In genomic region chr3:157335677-157336076, GRCh38 we compare ENCODE assay signal across 1 cellular context.
TF ChIP-seq lines count a peak whose summit lies in the region.

No MANE protein-coding gene starts in this region.

TF ChIP-seq in SK-N-SH, 30 proteins besides CTCF, POLR2A, EP300 and RAD21:
- no peak for TF ChIP-seq NFIC (IDR thresholded peaks at IDR 0.05; ENCODE audit: borderline replicate concordance)
- no peak for TF ChIP-seq USF2 (IDR thresholded peaks at IDR 0.05; ENCODE audit: borderline replicate concordance, low read depth, low read length)
- no peak for TF ChIP-seq RCOR1 (IDR thresholded peaks at IDR 0.05; ENCODE audit: low read length)
- TF ChIP-seq CHD2 (IDR thresholded peaks at IDR 0.05; ENCODE audit: low read length, partially characterized antibody), result no peak
- no peak for TF ChIP-seq TEAD4 (IDR thresholded peaks at IDR 0.05; ENCODE audit: borderline replicate concordance, insufficient read depth)
- TF ChIP-seq TCF12 (IDR thresholded peaks at IDR 0.05), result peak; percentile 37; the same call in 1 of the 2 replicates
- no peak for TF ChIP-seq FOXM1 (IDR thresholded peaks at IDR 0.05; ENCODE audit: low read depth)
- no peak for TF ChIP-seq RFX5 (IDR thresholded peaks at IDR 0.05; ENCODE audit: low read length)
- TF ChIP-seq NRF1 (IDR thresholded peaks at IDR 0.05; ENCODE audit: low read depth, low read length), result no peak
- TF ChIP-seq MEF2A (IDR thresholded peaks at IDR 0.05; ENCODE audit: borderline replicate concordance, low read depth), result no peak
- no peak for TF ChIP-seq USF1 (IDR thresholded peaks at IDR 0.05; ENCODE audit: borderline replicate concordance, low read depth)
- no peak for TF ChIP-seq SIN3A (IDR thresholded peaks at IDR 0.05; ENCODE audit: borderline replicate concordance, low read depth, low read length)
- TF ChIP-seq MXI1 (IDR thresholded peaks at IDR 0.05; ENCODE audit: low read depth, low read length), result no peak
- TF ChIP-seq ZBTB33 (IDR thresholded peaks at IDR 0.05; ENCODE audit: borderline replicate concordance, low read depth), result no peak
- no peak for TF ChIP-seq FOXJ3 (CRISPR knock-in tag; IDR thresholded peaks at IDR 0.05)
- 0 out of 2 replicates have a peak, but pooled peaks have one; percentile 11 for TF ChIP-seq REST (IDR thresholded peaks at IDR 0.05; ENCODE audit: low read depth, low read length)
- TF ChIP-seq POLR2AphosphoS5 (IDR thresholded peaks at IDR 0.05; ENCODE audit: low read depth, low read length), result 0 out of 2 replicates have a peak, but pooled peaks have one; percentile 19
- TF ChIP-seq TAF1 (IDR thresholded peaks at IDR 0.05; ENCODE audit: borderline replicate concordance, low read depth, low read length), result 0 out of 2 replicates have a peak, but pooled peaks have one; percentile 20
- TF ChIP-seq GATA2 (CRISPR knock-in tag; IDR thresholded peaks at IDR 0.05), result no peak
- no peak for TF ChIP-seq MAX (IDR thresholded peaks at IDR 0.05; ENCODE audit: low read depth)
- no peak for TF ChIP-seq GABPA (IDR thresholded peaks at IDR 0.05; ENCODE audit: low read depth)
- TF ChIP-seq ELF1 (IDR thresholded peaks at IDR 0.05), result no peak
- TF ChIP-seq EZH2phosphoT487 (IDR thresholded peaks at IDR 0.05; ENCODE audit: borderline replicate concordance, low read depth), result no peak
- TF ChIP-seq PBX3 (IDR thresholded peaks at IDR 0.05), result no peak
- no peak for TF ChIP-seq IRF3 (IDR thresholded peaks at IDR 0.05; ENCODE audit: low read depth, low read length)
- no peak for TF ChIP-seq RXRA (IDR thresholded peaks at IDR 0.05; ENCODE audit: borderline replicate concordance, low read depth)
- TF ChIP-seq YY1 (IDR thresholded peaks at IDR 0.05; ENCODE audit: low read depth), result no peak
- TF ChIP-seq JUND (IDR thresholded peaks at IDR 0.05), result peak; percentile 77
- TF ChIP-seq FOSL2 (IDR thresholded peaks at IDR 0.05; ENCODE audit: borderline replicate concordance, low read depth), result peak; percentile 87
- TF ChIP-seq SMC3 (IDR thresholded peaks at IDR 0.05; ENCODE audit: low read depth, low read length), result no peak
